Comparison of ENCODE assay signal across 8 cellular contexts in the genomic region with DNA sequence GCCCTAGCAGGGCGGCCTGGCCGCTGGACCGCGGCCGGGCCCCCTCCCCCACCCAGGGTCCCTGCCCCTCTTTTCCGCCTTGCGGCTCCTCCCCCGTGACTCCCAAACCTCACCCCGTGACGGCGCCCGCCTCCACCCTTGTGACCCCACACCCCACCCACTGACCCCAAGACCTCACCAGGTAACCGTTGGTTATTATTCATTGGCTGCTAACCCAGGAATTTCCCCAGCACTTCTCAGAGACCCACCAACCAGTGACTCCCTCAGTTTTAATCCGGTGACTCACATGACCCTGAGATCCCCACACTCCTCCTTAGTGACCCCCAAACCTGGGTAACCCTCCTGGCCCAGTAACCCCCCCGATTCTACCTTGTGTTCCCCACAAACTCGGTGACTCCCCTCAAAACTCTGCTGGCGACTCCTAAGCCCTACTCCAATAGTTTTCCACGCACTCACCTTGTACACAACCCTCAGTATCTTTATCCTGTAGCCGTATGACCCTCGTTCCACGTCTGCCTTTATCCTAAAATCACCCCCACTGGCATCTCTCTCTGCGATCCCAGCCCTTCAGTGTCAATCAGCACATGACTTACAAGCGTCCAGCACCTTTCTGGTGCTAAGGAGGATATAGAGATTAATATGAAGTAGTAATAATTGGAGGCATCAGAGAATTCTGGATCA. TPM values are rescaled to one million over a fixed set of nuclear protein-coding genes. Genes with fewer than 3 reads are reported as not detected.
DNase-seq lines count a peak whose midpoint lies in the region; ATAC-seq and TF ChIP-seq lines count a peak whose summit lies in the region.

No MANE protein-coding gene starts in this region.

- intact Hi-C loops in Panc1 (cut with micrococcal nuclease; ENCODE audit: unreplicated experiment): no loop called here

- H3K4me1 ChIP-seq in Panc1 (ENCODE audit: control insufficient read depth, insufficient read depth, low read length) (peaks cover 20% of the 10 kb centered on the region), foreskin keratinocyte (peaks cover 12% of the 10 kb centered on the region), suprapubic skin (peaks cover 23% of the 10 kb centered on the region)

- DNase-seq in AG04449 (ENCODE audit: low read depth, low spot score) (no peak), Panc1 (ENCODE audit: low read depth, low spot score) (no peak), foreskin keratinocyte (peak; percentile 46 to 61), nucleus accumbens (lab: John Stamatoyannopoulos, UW) (peak in 35 of 56 donors; percentile 30 to 81 (median 62)), suprapubic skin (ENCODE audit: low spot score in 2 of 2) (peak; percentile 88 to 91)
- peak; percentile 70 for DNase-seq in activated T-helper 9 cell treated with anti-CD3 and anti-CD28 coated beads, Interleukin-2, amount 50 U/mL, for 16 hours (ENCODE audit: low read depth)

- H3K27ac ChIP-seq in Panc1 (ENCODE audit: low read length): peak overlapping the region; percentile 99
- H3K27ac ChIP-seq in foreskin keratinocyte: peak overlapping the region; percentile 75
- peak overlapping the region; percentile 99 for H3K27ac ChIP-seq in suprapubic skin

- BruUV-seq in Panc1 (replicated peaks; lab: Mats Ljungman, UMichigan): no TSS peak

- peak overlapping the region; percentile 99 for H3K4me3 ChIP-seq in AG04449 (ENCODE audit: low read depth, low read length)
- peak overlapping the region; percentile 74 to 82 for H3K4me3 ChIP-seq in Panc1 (ENCODE audit: low read depth in 2 of 2, low read length in 2 of 2)
- H3K4me3 ChIP-seq in suprapubic skin: peak overlapping the region; percentile 98

- WGBS in suprapubic skin: 8% methylated on average over 22 of the region's 23 CpGs

- H3K27me3 ChIP-seq in Panc1 (ENCODE audit: control insufficient read depth, insufficient read depth, low read length) (no peaks in the 10 kb centered on the region), foreskin keratinocyte (no peaks in the 10 kb centered on the region), suprapubic skin (no peaks in the 10 kb centered on the region)

- CTCF ChIA-PET in AG04449 (lab: Yijun Ruan, JAX) (interaction anchor here (1.5 to 6.3 kb wide), 3 partner anchors 8 to 19 kb away, joined by 3 to 69 read pairs (median 14); no protein-coding TSS in a partner anchor), Panc1 (lab: Charles Lee) (interaction anchor here (1.1 to 1.6 kb wide), 2 partner anchors 19 to 33 kb away, joined by 3 read pairs; no protein-coding TSS in a partner anchor)

- TF ChIP-seq EP300 in suprapubic skin (IDR thresholded peaks at IDR 0.05): peak; percentile 21

- H3K9me3 ChIP-seq in Panc1 (ENCODE audit: control insufficient read depth, insufficient read depth, low read depth, low read length): no peaks in the 10 kb centered on the region
- no peaks in the 10 kb centered on the region for H3K9me3 ChIP-seq in suprapubic skin

- TF ChIP-seq POLR2A in suprapubic skin (IDR thresholded peaks at IDR 0.05): no peak

- POLR2A ChIA-PET in AG04449 (lab: Yijun Ruan, JAX): interaction anchor here (1.0 to 1.6 kb wide), 3 partner anchors 10 to 212 kb away, joined by 3 to 4 read pairs (median 3); no protein-coding TSS in a partner anchor
- POLR2A ChIA-PET in Panc1 (lab: Charles Lee): no interaction called here

- no peak for TF ChIP-seq CTCF in AG04449 (IDR thresholded peaks at IDR 0.05; ENCODE audit: insufficient read depth, low read length, missing control alignments)
- TF ChIP-seq CTCF in Panc1 (IDR thresholded peaks at IDR 0.05): no peak
- no peak for TF ChIP-seq CTCF in foreskin keratinocyte (conservative IDR thresholded peaks at IDR 0.05)
- no peak for TF ChIP-seq CTCF in suprapubic skin (IDR thresholded peaks at IDR 0.05)

- peak; percentile 12 for ATAC-seq in GM18873 (IDR thresholded peaks at IDR 0.05; ENCODE audit: low FRiP score, unreplicated experiment)
- peak; percentile 41 for ATAC-seq in HG03342 (IDR thresholded peaks at IDR 0.05; ENCODE audit: unreplicated experiment)
- peak; percentile 82 for ATAC-seq in Panc1
- ATAC-seq in foreskin keratinocyte: peak; percentile 33

- in situ Hi-C loops in Panc1 (cut with HindIII; ENCODE audit: low pct_unique_long_range_greater_than_20kb, low sequenced_read_pairs): no loop called here

- H3K36me3 ChIP-seq in Panc1 (ENCODE audit: control insufficient read depth, insufficient read depth, low read length): no peaks in the 10 kb centered on the region
- no peaks in the 10 kb centered on the region for H3K36me3 ChIP-seq in suprapubic skin

RNA-seq across cellular contexts. Expression of a gene that starts 0.6 kb away (rescaled TPM):
- total RNA-seq in Panc1 (2021; ENCODE audit: unreplicated experiment): 41.5 TPM
- polyA plus RNA-seq in Panc1 (2012; ENCODE audit: insufficient read length): 43.6 TPM
- 10.2 and 11.9 TPM in 2 replicates for total RNA-seq in foreskin keratinocyte
- polyA plus RNA-seq in foreskin keratinocyte: 9.2 and 9.3 TPM in 2 replicates
- 10 to 100 TPM; 19.6 to 52.5 (median 27.5) TPM for total RNA-seq in suprapubic skin

RNA-seq across cellular contexts. Expression of a gene that starts 37.5 kb away (rescaled TPM):
- total RNA-seq in Panc1 (2021; ENCODE audit: unreplicated experiment) (0.59 TPM), foreskin keratinocyte (25.6 and 28.7 TPM in 2 replicates), suprapubic skin (10 to 100 TPM; 28.0 to 99.9 (median 35.5) TPM)
- not detected for polyA plus RNA-seq in Panc1 (2012; ENCODE audit: insufficient read length)
- polyA plus RNA-seq in foreskin keratinocyte: 26.2 and 26.4 TPM in 2 replicates

RNA-seq across cellular contexts. Expression of a gene that starts 46.3 kb away (rescaled TPM):
- total RNA-seq in Panc1 (2021; ENCODE audit: unreplicated experiment): 1.6 TPM
- 3.1 TPM for polyA plus RNA-seq in Panc1 (2012; ENCODE audit: insufficient read length)
- total RNA-seq in foreskin keratinocyte: 0.03 TPM in 1 of 2 replicates, not detected in the other
- under 0.01 and 0.01 TPM in 2 replicates for polyA plus RNA-seq in foreskin keratinocyte
- 1 to 10 TPM in 1 of 4 donors, under 1 TPM in 3; 0.23 to 1.1 (median 0.73) TPM for total RNA-seq in suprapubic skin

Comparison
In these comparisons a context has a peak if more than half of its experiments do, and no peak if none do; other contexts are left out.
1. DNase-seq: peak in activated T-helper 9 cell treated with anti-CD3 and anti-CD28 coated beads, Interleukin-2, amount 50 U/mL, for 16 hours (single experiment), foreskin keratinocyte (2 of 2), nucleus accumbens (35 of 56) and suprapubic skin (2 of 2); none in AG04449 (single experiment) and Panc1 (single experiment).
2. ATAC-seq: peak in every context shown above with its lines; median percentile 82 in Panc1; 41 in HG03342; 33 in foreskin keratinocyte; 12 in GM18873.
3. RNA of a gene that starts 37.5 kb away (total RNA-seq): 28.0 to 99.9 TPM in suprapubic skin and 25.6 to 28.7 TPM in foreskin keratinocyte; 0.59 TPM in Panc1 (single experiment); every median in the first group is over 10 times any median in the second.
4. Peak in every context shown above with its lines, with median percentiles within 50 percentile points of each other: H3K4me3 ChIP-seq and H3K27ac ChIP-seq.